Comparison of ENCODE assay signal across 1 cellular context in genomic region chr22:50542416-50542927, GRCh38.
TF ChIP-seq lines count a peak whose summit lies in the region.

No MANE protein-coding gene starts in this region.

TF ChIP-seq in GM12878, 131 proteins besides CTCF, POLR2A, EP300 and RAD21 (continued from another document and continues in another):
- no peak for TF ChIP-seq ATF2 (IDR thresholded peaks at IDR 0.05; ENCODE audit: low read length)
- TF ChIP-seq ATF7 (IDR thresholded peaks at IDR 0.05; ENCODE audit: low read depth) = peak; percentile 70
- no peak for TF ChIP-seq PML (IDR thresholded peaks at IDR 0.05; ENCODE audit: low read length)
- no peak for TF ChIP-seq ZNF217 (IDR thresholded peaks at IDR 0.05)
- peak; percentile 37; the same call in 1 of the 2 replicates for TF ChIP-seq ZNF24 (IDR thresholded peaks at IDR 0.05)
- 0 out of 3 replicates have a peak, but pooled peaks have one; percentile 25 for TF ChIP-seq POU2F2 (IDR thresholded peaks at IDR 0.05; ENCODE audit: borderline replicate concordance, low read depth, low read length)
- no peak; the same call in 1 of the 2 replicates for TF ChIP-seq SMC3 (IDR thresholded peaks at IDR 0.05; ENCODE audit: borderline replicate concordance, low read length)
- TF ChIP-seq IRF4 (IDR thresholded peaks at IDR 0.05; ENCODE audit: low read depth, low read length) = peak; percentile 66
- no peak for TF ChIP-seq ZNF384 (IDR thresholded peaks at IDR 0.05; ENCODE audit: borderline replicate concordance, low read depth, low read length)
- TF ChIP-seq CBFB (IDR thresholded peaks at IDR 0.05; ENCODE audit: low read depth) = no peak; the same call in 1 of the 2 replicates
- no peak for TF ChIP-seq SREBF1 (IDR thresholded peaks at IDR 0.05; ENCODE audit: low read length)
- TF ChIP-seq SUZ12 (IDR thresholded peaks at IDR 0.05; ENCODE audit: unreplicated experiment) = no peak
- TF ChIP-seq ZBTB11 (CRISPR knock-in tag; IDR thresholded peaks at IDR 0.05) = no peak
- no peak for TF ChIP-seq MAX (IDR thresholded peaks at IDR 0.05; ENCODE audit: low read depth, low read length)
- no peak for TF ChIP-seq STAT1 (conservative IDR thresholded peaks at IDR 0.05)
- TF ChIP-seq CBX3 (IDR thresholded peaks at IDR 0.05; ENCODE audit: borderline replicate concordance, low read depth) = no peak
- TF ChIP-seq BCLAF1 (IDR thresholded peaks at IDR 0.05) = no peak
- no peak for TF ChIP-seq PBX3 (IDR thresholded peaks at IDR 0.05; ENCODE audit: insufficient replicate concordance, low read depth, low read length)
- TF ChIP-seq CUX1 (IDR thresholded peaks at IDR 0.05; ENCODE audit: insufficient replicate concordance, low read depth, low read length) = no peak
- peak; percentile 67; the same call in 1 of the 2 replicates for TF ChIP-seq PAX5 (IDR thresholded peaks at IDR 0.05; ENCODE audit: borderline replicate concordance, low read depth, low read length)
- no peak for TF ChIP-seq USF2 (IDR thresholded peaks at IDR 0.05; ENCODE audit: borderline replicate concordance, low read depth, low read length)
- no peak; the same call in 1 of the 2 replicates for TF ChIP-seq POLR2AphosphoS2 (IDR thresholded peaks at IDR 0.05; ENCODE audit: low read depth, low read length)
- no peak for TF ChIP-seq BRCA1 (IDR thresholded peaks at IDR 0.05; ENCODE audit: low read depth, low read length)
- TF ChIP-seq CBX5 (IDR thresholded peaks at IDR 0.05; ENCODE audit: low read depth) = no peak
- TF ChIP-seq BACH1 (IDR thresholded peaks at IDR 0.05; ENCODE audit: borderline replicate concordance) = peak; percentile 77
- peak; percentile 81 for TF ChIP-seq MTA2 (IDR thresholded peaks at IDR 0.05; ENCODE audit: low read depth)
- no peak for TF ChIP-seq E2F8 (IDR thresholded peaks at IDR 0.05; ENCODE audit: low read depth, partially characterized antibody)
- peak; percentile 89 for TF ChIP-seq IKZF1 (conservative IDR thresholded peaks at IDR 0.05)
- peak; percentile 69; the same call in 1 of the 2 replicates for TF ChIP-seq SPI1 (IDR thresholded peaks at IDR 0.05; ENCODE audit: borderline replicate concordance, insufficient read depth, low read depth, low read length)
- TF ChIP-seq E2F4 (IDR thresholded peaks at IDR 0.05; ENCODE audit: low read depth, low read length) = no peak
- no peak for TF ChIP-seq NR2C2 (IDR thresholded peaks at IDR 0.05; ENCODE audit: borderline replicate concordance, control insufficient read depth, insufficient read length, low read depth)
- peak; percentile 71 for TF ChIP-seq PKNOX1 (IDR thresholded peaks at IDR 0.05)
